ENCODE assay signal across 8 cellular contexts in genomic region chr11:5684627-5685362, GRCh38. TPM values are rescaled to one million over a fixed set of nuclear protein-coding genes. Genes with fewer than 3 reads are reported as not detected.
A peak's percentile ranks its signal among the peaks of the same experiment; 100 is the strongest.
DNase-seq lines count a peak whose midpoint lies in the region; TF ChIP-seq lines count a peak whose summit lies in the region.

Gene TRIM5, minus strand, starts transcription at chr11:5685074. Its CDS starts 4,897 bp downstream, at chr11:5680177.

- TF ChIP-seq CTCF in LNCaP clone FGC (IDR thresholded peaks at IDR 0.05; ENCODE audit: control insufficient read depth, extremely low read depth, insufficient read depth) (peak; percentile 69), chondrocyte (IDR thresholded peaks at IDR 0.05) (peak; percentile 87)

- peaks cover 4% of the 10 kb centered on the region for H3K36me3 Mint-ChIP-seq in chondrocyte (ENCODE audit: low read depth)

- peak within 1 kb of the TSS; percentile 85 for H3K4me3 Mint-ChIP-seq in chondrocyte (ENCODE audit: unreplicated experiment)

- DNase-seq in GF-D8 (lab: John Stamatoyannopoulos, UW) (peak; percentile 48), H4 (ENCODE audit: low spot score) (peak; percentile 98), LNCaP clone FGC (ENCODE audit: low read depth) (peak; percentile 88), chondrocyte (ENCODE audit: low spot score) (no peak), kidney glomerular epithelial cell (lab: John Stamatoyannopoulos, UW) (peak; percentile 98), NCI-H345 (lab: John Stamatoyannopoulos, UW) (no peak)
- DNase-seq in activated CD4-positive, CD25-positive, alpha-beta regulatory T cell treated with anti-CD3 and anti-CD28 coated beads, Interleukin-2, amount 50 U/mL, for 72 hours, result peak; percentile 66
- peak; percentile 62 to 68 (median 65) for DNase-seq in stimulated activated CD4-positive, alpha-beta T cell treated with anti-CD3 and anti-CD28 coated beads, Interleukin-1b, Interleukin-23, amount 100 ng/mL, for 24 hours (ENCODE audit: low read depth in 4 of 4, low spot score in 1 of 4)

- H3K27ac Mint-ChIP-seq in chondrocyte (ENCODE audit: unreplicated experiment), result peak within 1 kb of the TSS; percentile 99

- H3K9me3 Mint-ChIP-seq in chondrocyte (ENCODE audit: low read depth), result no peaks in the 10 kb centered on the region

- no peaks in the 10 kb centered on the region for H3K27me3 Mint-ChIP-seq in chondrocyte (ENCODE audit: low read depth)

- peak within 1 kb of the TSS; percentile 60 for H3K4me3 ChIP-seq in LNCaP clone FGC (ENCODE audit: low read depth, low read length)

- peaks cover 49% of the 10 kb centered on the region for H3K4me1 Mint-ChIP-seq in chondrocyte (ENCODE audit: low read depth)

RNA-seq across cellular contexts. Expression of gene TRIM5, which starts in this region (rescaled TPM):
- total RNA-seq in H4 (2014; rRNA removed; shearing (Covaris generic)), result 36.5 and 38.1 TPM in 2 replicates
- total RNA-seq in chondrocyte, result 31.0 to 36.2 TPM (median 34.1 TPM) in 3 replicates

Comparison
In these comparisons a context has a peak if more than half of its experiments do, and no peak if none do; other contexts are left out.
1. DNase-seq: peak in GF-D8 (single experiment), H4 (single experiment), LNCaP clone FGC (single experiment), activated CD4-positive, CD25-positive, alpha-beta regulatory T cell treated with anti-CD3 and anti-CD28 coated beads, Interleukin-2, amount 50 U/mL, for 72 hours (single experiment), kidney glomerular epithelial cell (single experiment) and stimulated activated CD4-positive, alpha-beta T cell treated with anti-CD3 and anti-CD28 coated beads, Interleukin-1b, Interleukin-23, amount 100 ng/mL, for 24 hours (4 of 4); none in chondrocyte (single experiment) and NCI-H345 (single experiment).